17 cellular contexts compared by ENCODE assay signal in the genomic region with DNA sequence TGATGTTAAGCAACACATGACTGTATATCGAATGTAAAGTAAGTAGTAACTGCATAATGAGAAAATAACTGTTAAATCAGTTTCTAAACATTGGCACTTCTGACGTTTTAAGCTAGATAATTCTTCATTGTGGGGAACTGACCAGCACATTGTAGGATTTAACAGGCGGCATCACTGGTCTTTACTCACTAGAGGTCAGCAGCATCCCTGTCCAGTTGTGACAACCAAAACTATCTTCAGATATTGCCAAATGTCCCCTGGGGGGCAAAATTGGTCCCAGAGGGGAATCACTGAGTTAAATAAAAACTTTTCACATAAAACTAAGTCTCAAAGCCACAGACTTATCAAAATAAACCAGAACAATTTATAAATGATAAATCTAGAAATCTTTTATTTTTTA.
DNase-seq lines count a peak whose midpoint lies in the region; ATAC-seq, FAIRE-seq and TF ChIP-seq lines count a peak whose summit lies in the region.
"Had no signal": no experiment of that assay in that cellular context is flagged by ENCODE, and none has a peak within 500 bp of the region (broad histone marks: within the 10 kb centered on the region; RNA-seq: fewer than 3 reads in every experiment).

No MANE protein-coding gene starts in this region.

- H3K9me3 ChIP-seq in BE2C (no peaks in the 10 kb centered on the region), K562 (replicated peaks; ENCODE audit: control insufficient read depth, insufficient read depth, low read depth, low read length) (peaks cover 2% of the 10 kb centered on the region; the same call in 1 of the 2 replicates), liver (ENCODE audit: control insufficient read depth in 4 of 4, low read length in 3 of 4) (no peaks in the 10 kb centered on the region)
- H3K9me3 ChIP-seq: esophagus muscularis mucosa had no signal

- DNase-seq in BE2C = no peak
- DNase-seq in LNCaP clone FGC (ENCODE audit: low read depth) = no peak
- DNase-seq in K562 (ENCODE audit: extremely low read depth in 1 of 4, low spot score in 3 of 4) = peak in 1 of 4 experiments; percentile 9
- no peak for DNase-seq in H7
- DNase-seq in coronary artery (ENCODE audit: low spot score) = no peak
- no peak for DNase-seq in glomerular visceral epithelial cell (ENCODE audit: extremely low spot score)
- DNase-seq: activated CD8-positive, alpha-beta memory T cell treated with anti-CD3 and anti-CD28 coated beads, Interleukin-2, amount 10 ng/mL, durations not matched to agents 7 days and 5 days; activated naive CD4-positive, alpha-beta T cell treated with anti-CD3 and anti-CD28 coated beads for 36 hours; naive B cell; NCI-H146; NCI-H774; right cardiac atrium; stimulated activated CD4-positive, alpha-beta T cell treated with anti-CD3 and anti-CD28 coated beads, Interleukin-4, amount 100 ng/mL, for 4 hours; stimulated activated naive CD4-positive, alpha-beta T cell had no signal

- intact Hi-C loops in K562 (cut with micrococcal nuclease) = loop anchor here (5.0 kb wide), 1 partner anchor 50 kb away; no protein-coding TSS in a partner anchor

- H2AFZ ChIP-seq in K562 (ENCODE audit: low read depth, low read length) = no peak overlapping the region

- TF ChIP-seq EP300 in K562 (IDR thresholded peaks at IDR 0.05; ENCODE audit: low read length) = no peak

- FAIRE-seq in K562 (lab: Jason Lieb, UNC) = no peak

- H3K9ac ChIP-seq in K562 (ENCODE audit: insufficient read depth in 1 of 2, low read depth in 2 of 2, low read length in 2 of 2) (no peak overlapping the region), liver (ENCODE audit: low read depth in 1 of 2, low read length in 2 of 2) (no peak overlapping the region)

- TF ChIP-seq CTCF in BE2C (IDR thresholded peaks at IDR 0.05; ENCODE audit: low read depth, low read length) (peak; percentile 39), LNCaP clone FGC (IDR thresholded peaks at IDR 0.05; ENCODE audit: control insufficient read depth, extremely low read depth, insufficient read depth) (peak; percentile 51), K562 (IDR thresholded peaks at IDR 0.05 in 2 of 3, conservative IDR thresholded peaks at IDR 0.05 in 1 of 3; ENCODE audit: insufficient read depth in 2 of 3, low read depth in 1 of 3, low read length in 3 of 3) (peak in 2 of 3 experiments; percentile 12 to 28; a peak in 2 of 6 replicates), liver (IDR thresholded peaks at IDR 0.05; ENCODE audit: low read depth, low read length, missing input control) (peak; percentile 20), coronary artery (IDR thresholded peaks at IDR 0.05) (no peak)

- H3K9me1 ChIP-seq in K562 (ENCODE audit: control insufficient read depth, insufficient read depth, low read length) = no peaks in the 10 kb centered on the region

- peaks cover 2% of the 10 kb centered on the region; the same call in 1 of the 2 replicates for H3K4me1 ChIP-seq in BE2C
- H3K4me1 ChIP-seq in K562 (replicated peaks in 1 of 2; ENCODE audit: control insufficient read depth in 2 of 2, insufficient read depth in 2 of 2, low read length in 2 of 2) = no peaks in the 10 kb centered on the region
- no peaks in the 10 kb centered on the region for H3K4me1 ChIP-seq in liver (ENCODE audit: control insufficient read depth in 4 of 4, insufficient read depth in 4 of 4, low read length in 3 of 4)
- H3K4me1 ChIP-seq: esophagus muscularis mucosa had no signal

- no peaks in the 10 kb centered on the region for H4K20me1 ChIP-seq in K562 (replicated peaks; ENCODE audit: control insufficient read depth, insufficient read depth, low read length)

- in situ Hi-C loops in K562 (cut with MboI) = no loop called here

- no peak overlapping the region for H3K4me2 ChIP-seq in K562 (ENCODE audit: insufficient read depth, low read length)

- no peaks in the 10 kb centered on the region for H3K79me2 ChIP-seq in K562 (ENCODE audit: control insufficient read depth, insufficient read depth, low read length)

- CTCF ChIA-PET in K562 (lab: Yijun Ruan, JAX; ENCODE audit: low intra/inter-chr PET ratio) = no interaction called here

- 69% methylated on average over 3 of the region's 3 CpGs for WGBS in K562 (ENCODE audit: insufficient coverage, low coverage, missing lambda C conversion rate)
- WGBS in liver = 89% methylated on average over 3 of the region's 3 CpGs

- POLR2A ChIA-PET in K562 (lab: Yijun Ruan, JAX) = interaction anchor here (0.6 kb wide), 1 partner anchor 137 kb away, joined by 3 read pairs; no protein-coding TSS in a partner anchor

- BruUV-seq in K562 (replicated peaks; lab: Mats Ljungman, UMichigan) = no TSS peak

- H3K4me3 ChIP-seq in BE2C (ENCODE audit: low read depth, low read length) (no peak overlapping the region), LNCaP clone FGC (ENCODE audit: low read depth, low read length) (no peak overlapping the region), K562 (no peak overlapping the region), liver (ENCODE audit: low read depth in 1 of 3, low read length in 3 of 3) (no peak overlapping the region), H7 (ENCODE audit: insufficient read depth, low read depth, low read length) (no peak overlapping the region), coronary artery (no peak overlapping the region)
- H3K4me3 ChIP-seq: esophagus muscularis mucosa had no signal

- ATAC-seq in K562 = peak; percentile 69; the same call in 2 of the 3 replicates
- ATAC-seq in HG03025 (IDR thresholded peaks at IDR 0.05; ENCODE audit: low FRiP score, unreplicated experiment) = no peak
- ATAC-seq: activated CD8-positive, alpha-beta memory T cell treated with anti-CD3 and anti-CD28 coated beads, Interleukin-2, amount 10 ng/mL, durations not matched to agents 7 days and 5 days; right cardiac atrium had no signal

- H3K27me3 ChIP-seq in BE2C (no peaks in the 10 kb centered on the region), K562 (ENCODE audit: control insufficient read depth in 2 of 2, insufficient read depth in 2 of 2, low read length in 2 of 2) (no peaks in the 10 kb centered on the region), liver (ENCODE audit: control insufficient read depth in 4 of 4, insufficient read depth in 4 of 4, low read length in 3 of 4) (no peaks in the 10 kb centered on the region), H7 (ENCODE audit: control insufficient read depth, insufficient read depth, low read length) (no peaks in the 10 kb centered on the region)
- H3K27me3 ChIP-seq: esophagus muscularis mucosa had no signal

- no peak for TF ChIP-seq POLR2A in K562 (conservative IDR thresholded peaks at IDR 0.05)

- H3K36me3 ChIP-seq in BE2C = peaks cover 17% of the 10 kb centered on the region
- peaks cover 6% of the 10 kb centered on the region; the same call in 1 of the 3 replicates for H3K36me3 ChIP-seq in K562 (ENCODE audit: control insufficient read depth, insufficient read depth, low read length)
- H3K36me3 ChIP-seq in liver (ENCODE audit: control insufficient read depth in 4 of 4, insufficient read depth in 3 of 4, low read depth in 1 of 4, low read length in 3 of 4) = peaks cover 3 to 17% (median 10%) of the 10 kb centered on the region in 4 donors
- H3K36me3 ChIP-seq in H7 (replicated peaks; ENCODE audit: control insufficient read depth, insufficient read depth, low read length) = peaks cover 7% of the 10 kb centered on the region

- no peak overlapping the region for H3K27ac ChIP-seq in K562 (ENCODE audit: extremely low read depth, low read depth, low read length)
- no peak overlapping the region for H3K27ac ChIP-seq in liver (ENCODE audit: low read depth in 1 of 2, low read length in 2 of 2)
- no peak overlapping the region for H3K27ac ChIP-seq in coronary artery
- H3K27ac ChIP-seq: esophagus muscularis mucosa had no signal

- no peak for TF ChIP-seq RAD21 in K562 (CRISPR knock-in tag; conservative IDR thresholded peaks at IDR 0.05 in 1 of 2, IDR thresholded peaks at IDR 0.05 in 1 of 2)
- peak; percentile 39 to 57 for TF ChIP-seq RAD21 in liver (IDR thresholded peaks at IDR 0.05)

TF ChIP-seq in liver, 16 proteins besides CTCF, POLR2A, EP300 and RAD21:
- TF ChIP-seq, protein P1, sequence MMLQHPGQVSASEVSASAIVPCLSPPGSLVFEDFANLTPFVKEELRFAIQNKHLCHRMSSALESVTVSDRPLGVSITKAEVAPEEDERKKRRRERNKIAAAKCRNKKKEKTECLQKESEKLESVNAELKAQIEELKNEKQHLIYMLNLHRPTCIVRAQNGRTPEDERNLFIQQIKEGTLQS (IDR thresholded peaks at IDR 0.05) = no peak
- TF ChIP-seq JUND (IDR thresholded peaks at IDR 0.05) (no peak), RXRA (IDR thresholded peaks at IDR 0.05) (no peak), YY1 (IDR thresholded peaks at IDR 0.05) (no peak), GABPA (IDR thresholded peaks at IDR 0.05 in 1 of 2, conservative IDR thresholded peaks at IDR 0.05 in 1 of 2) (no peak), NR2F2 (IDR thresholded peaks at IDR 0.05) (no peak), FOXA2 (IDR thresholded peaks at IDR 0.05) (no peak), FOXA1 (IDR thresholded peaks at IDR 0.05) (no peak), EGR1 (IDR thresholded peaks at IDR 0.05; ENCODE audit: low read depth in 2 of 2) (no peak), SP1 (IDR thresholded peaks at IDR 0.05) (no peak), HNF4A (conservative IDR thresholded peaks at IDR 0.05) (no peak)
- TF ChIP-seq, protein P2, sequence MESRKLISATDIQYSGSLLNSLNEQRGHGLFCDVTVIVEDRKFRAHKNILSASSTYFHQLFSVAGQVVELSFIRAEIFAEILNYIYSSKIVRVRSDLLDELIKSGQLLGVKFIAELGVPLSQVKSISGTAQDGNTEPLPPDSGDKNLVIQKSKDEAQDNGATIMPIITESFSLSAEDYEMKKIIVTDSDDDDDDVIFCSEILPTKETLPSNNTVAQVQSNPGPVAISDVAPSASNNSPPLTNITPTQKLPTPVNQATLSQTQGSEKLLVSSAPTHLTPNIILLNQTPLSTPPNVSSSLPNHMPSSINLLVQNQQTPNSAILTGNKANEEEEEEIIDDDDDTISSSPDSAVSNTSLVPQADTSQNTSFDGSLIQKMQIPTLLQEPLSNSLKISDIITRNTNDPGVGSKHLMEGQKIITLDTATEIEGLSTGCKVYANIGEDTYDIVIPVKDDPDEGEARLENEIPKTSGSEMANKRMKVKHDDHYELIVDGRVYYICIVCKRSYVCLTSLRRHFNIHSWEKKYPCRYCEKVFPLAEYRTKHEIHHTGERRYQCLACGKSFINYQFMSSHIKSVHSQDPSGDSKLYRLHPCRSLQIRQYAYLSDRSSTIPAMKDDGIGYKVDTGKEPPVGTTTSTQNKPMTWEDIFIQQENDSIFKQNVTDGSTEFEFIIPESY (IDR thresholded peaks at IDR 0.05) = no peak
